In genomic region chr1:41330588-41331545, GRCh38 we compare ENCODE assay signal across 13 cellular contexts. TPM values are rescaled to one million over a fixed set of nuclear protein-coding genes. Genes with fewer than 3 reads are reported as not detected.
A peak's percentile ranks its signal among the peaks of the same experiment; 100 is the strongest.
DNase-seq lines count a peak whose midpoint lies in the region; ATAC-seq and TF ChIP-seq lines count a peak whose summit lies in the region.
"Had no signal": no experiment of that assay in that cellular context is flagged by ENCODE, and none has a peak within 500 bp of the region (broad histone marks: within the 10 kb centered on the region; RNA-seq: fewer than 3 reads in every experiment).

No MANE protein-coding gene starts in this region.

- H3K27me3 Mint-ChIP-seq in naive thymus-derived CD8-positive, alpha-beta T cell = peaks cover 0 to 11% (median 4%) of the 10 kb centered on the region in 5 donors

- no TSS peak for BruUV-seq in A673 (replicated peaks; lab: Mats Ljungman, UMichigan)

- H3K4me3 ChIP-seq in A673 (ENCODE audit: low read depth, low read length, poor library complexity, severe bottlenecking) (no peak overlapping the region), HFF-Myc (replicated peaks; ENCODE audit: low read depth, low read length) (no peak overlapping the region), astrocyte of the spinal cord (ENCODE audit: low read depth, low read length) (no peak overlapping the region)
- H3K4me3 ChIP-seq: thoracic aorta had no signal

- H3K27ac Mint-ChIP-seq in naive thymus-derived CD8-positive, alpha-beta T cell = no peak overlapping the region
- H3K27ac Mint-ChIP-seq: activated B cell treated with CpG ODN at 0.5 μM for 24 hours; activated T-helper 1 cell treated with anti-CD3 and anti-CD28 coated beads, Interleukin-12 subunit alpha, Interleukin-12 subunit beta, Interleukin-2, Interleukin-4 antibody, amounts not matched to agents 30 ng/mL and 10 ng/mL and 1 ng/mL, durations not matched to agents 14 hours and 24 hours and 36 hours had no signal

- POLR2A ChIA-PET in A673 (lab: Charles Lee; ENCODE audit: low non-redundant PET) = no interaction called here
- POLR2A ChIA-PET in naive thymus-derived CD8-positive, alpha-beta T cell (lab: Charles Lee) = no interaction called here

- ATAC-seq in naive thymus-derived CD8-positive, alpha-beta T cell = no peak

- H3K4me1 Mint-ChIP-seq in naive thymus-derived CD8-positive, alpha-beta T cell = no peaks in the 10 kb centered on the region
- H3K4me1 Mint-ChIP-seq: activated B cell treated with CpG ODN at 0.5 μM for 24 hours, brain had no signal

- in situ Hi-C loops in astrocyte of the spinal cord (cut with HindIII; ENCODE audit: low sequenced_read_pairs) = no loop called here

- H3K36me3 ChIP-seq in A673 (ENCODE audit: insufficient read depth, low read length, poor library complexity, severe bottlenecking) = no peaks in the 10 kb centered on the region
- H3K36me3 ChIP-seq: thoracic aorta had no signal

- H3K27ac ChIP-seq in A673 (ENCODE audit: low read depth, low read length, poor library complexity, severe bottlenecking) = no peak overlapping the region
- H3K27ac ChIP-seq in caudate nucleus (ENCODE audit: low read depth, low read length) = no peak overlapping the region
- H3K27ac ChIP-seq: thoracic aorta had no signal

- intact Hi-C loops in A673 (cut with micrococcal nuclease; ENCODE audit: unreplicated experiment) = no loop called here

- no peak overlapping the region for H3K4me3 Mint-ChIP-seq in naive thymus-derived CD8-positive, alpha-beta T cell
- H3K4me3 Mint-ChIP-seq: activated B cell treated with CpG ODN at 0.5 μM for 24 hours; activated T-helper 1 cell treated with anti-CD3 and anti-CD28 coated beads, Interleukin-12 subunit alpha, Interleukin-12 subunit beta, Interleukin-2, Interleukin-4 antibody, amounts not matched to agents 30 ng/mL and 10 ng/mL and 1 ng/mL, durations not matched to agents 14 hours and 24 hours and 36 hours; brain had no signal

- H3K36me3 Mint-ChIP-seq in naive thymus-derived CD8-positive, alpha-beta T cell = no peaks in the 10 kb centered on the region
- H3K36me3 Mint-ChIP-seq: brain had no signal

- CTCF ChIA-PET in A673 (lab: Charles Lee) = no interaction called here

- no peaks in the 10 kb centered on the region for H3K9me3 ChIP-seq in A673 (ENCODE audit: low read depth, low read length, poor library complexity, severe bottlenecking)
- H3K9me3 ChIP-seq: thoracic aorta had no signal

- H3K4me1 ChIP-seq in A673 (ENCODE audit: insufficient read depth, low read length, poor library complexity, severe bottlenecking) = no peaks in the 10 kb centered on the region

- TF ChIP-seq CTCF in A673 (conservative IDR thresholded peaks at IDR 0.05; ENCODE audit: low read depth, low read length) (0 out of 2 replicates have a peak, but pooled peaks have one; percentile 23), HFF-Myc (IDR thresholded peaks at IDR 0.05; ENCODE audit: low read depth, low read length, missing control alignments) (peak; percentile 35), astrocyte of the spinal cord (IDR thresholded peaks at IDR 0.05; ENCODE audit: low read depth, low read length) (peak; percentile 38), GM10266 (IDR thresholded peaks at IDR 0.05; ENCODE audit: control insufficient read depth, insufficient read depth, low read depth, missing control alignments) (no peak)

- H3K9me3 Mint-ChIP-seq in naive thymus-derived CD8-positive, alpha-beta T cell = peaks cover 0 to 7% (median 3%) of the 10 kb centered on the region in 9 donors
- H3K9me3 Mint-ChIP-seq: activated T-helper 1 cell treated with anti-CD3 and anti-CD28 coated beads, Interleukin-12 subunit alpha, Interleukin-12 subunit beta, Interleukin-2, Interleukin-4 antibody, amounts not matched to agents 30 ng/mL and 10 ng/mL and 1 ng/mL, durations not matched to agents 14 hours and 24 hours and 36 hours had no signal

- DNase-seq in A673 (ENCODE audit: low spot score) (peak; percentile 16), HFF-Myc (ENCODE audit: extremely low read depth, low read depth) (no peak), astrocyte of the spinal cord (ENCODE audit: low read depth, low spot score) (no peak), iris pigment epithelial cell (ENCODE audit: low read depth) (peak; percentile 29), inferior parietal cortex (ENCODE audit: extremely low spot score) (no peak), caudate nucleus (lab: John Stamatoyannopoulos, UW) (no peak), GM10266 (ENCODE audit: extremely low spot score) (no peak)
- DNase-seq in naive thymus-derived CD8-positive, alpha-beta T cell = no peak
- DNase-seq: activated B cell treated with CpG ODN at 0.5 μM for 24 hours, NCI-H2081 treated with DMSO at 0.1 percent for 48 hours had no signal

- H3K27me3 ChIP-seq in A673 (replicated peaks; ENCODE audit: insufficient read depth, low read depth, low read length, poor library complexity) = no peaks in the 10 kb centered on the region

RNA-seq across cellular contexts. Expression of gene FOXO6, which starts 30.4 kb away (rescaled TPM):
- 6.1 and 7.6 TPM in 2 replicates for total RNA-seq in A673 (2021)
- under 1 TPM in 1 of 2 experiments, not detected in 1; 0.19 TPM for total RNA-seq in naive thymus-derived CD8-positive, alpha-beta T cell
- polyA plus RNA-seq in naive thymus-derived CD8-positive, alpha-beta T cell = not detected
- total RNA-seq: activated T-helper 1 cell treated with anti-CD3 and anti-CD28 coated beads, Interleukin-12 subunit alpha, Interleukin-12 subunit beta, Interleukin-2, Interleukin-4 antibody, amounts not matched to agents 30 ng/mL and 10 ng/mL and 1 ng/mL, durations not matched to agents 14 hours and 24 hours and 36 hours had no signal

Comparison
In these comparisons a context has a peak if more than half of its experiments do, and no peak if none do; other contexts are left out.
1. DNase-seq: peak in A673 (single experiment) and iris pigment epithelial cell (single experiment); none in HFF-Myc (single experiment), astrocyte of the spinal cord (single experiment), inferior parietal cortex (single experiment), naive thymus-derived CD8-positive, alpha-beta T cell (0 of 10), caudate nucleus (0 of 61) and GM10266 (single experiment).